Comparison of ENCODE assay signal across 28 cellular contexts in the genomic region with DNA sequence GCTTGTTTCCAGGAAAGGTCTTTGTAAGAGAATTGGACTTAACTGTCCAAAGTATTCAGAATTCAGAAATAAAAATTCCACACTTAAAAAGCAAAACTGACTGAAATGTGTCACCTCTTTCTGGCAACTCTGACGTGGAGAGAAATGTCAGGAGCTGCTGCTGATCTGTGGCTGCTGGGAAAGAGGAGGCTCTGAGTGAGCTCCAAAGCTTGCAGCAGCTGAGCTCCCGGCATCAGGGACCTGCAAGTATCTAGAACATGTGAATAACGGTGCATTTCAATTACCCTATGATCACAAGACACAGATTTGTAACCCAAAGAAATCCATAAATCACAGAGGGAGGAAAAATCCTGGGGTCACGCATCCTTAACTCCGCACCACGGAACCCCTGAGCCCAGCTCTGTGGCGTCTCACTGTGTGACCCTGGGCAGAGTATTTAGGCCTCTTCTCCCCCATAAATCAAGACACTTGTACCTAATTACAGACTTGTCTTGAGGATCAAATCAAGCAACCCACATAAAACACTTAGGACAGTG.
"Had no signal": no experiment of that assay in that cellular context is flagged by ENCODE, and none has a peak within 500 bp of the region (broad histone marks: within the 10 kb centered on the region; RNA-seq: fewer than 3 reads in every experiment).

No MANE protein-coding gene starts in this region.

- H3K27me3 Mint-ChIP-seq: stimulated activated naive CD8-positive, alpha-beta T cell treated with anti-CD3 and anti-CD28 coated beads, Interleukin-15, Interleukin-2, amounts not matched to agents 100 ng/mL and 50 ng/mL, for 24 hours had no signal

- H3K27ac ChIP-seq: ovary, parathyroid adenoma, psoas muscle, right lobe of liver, sigmoid colon, stomach, thoracic aorta, thyroid gland, tibial nerve, upper lobe of left lung, vagina had no signal

- H3K4me1 Mint-ChIP-seq: naive thymus-derived CD4-positive, alpha-beta T cell; natural killer cell; stimulated activated effector memory CD8-positive, alpha-beta T cell treated with anti-CD3 and anti-CD28 coated beads, Interleukin-12 subunit alpha, Interleukin-12 subunit beta, amount 100 ng/mL, for 72 hours; stimulated activated naive B cell treated with anti-CD40 and anti-IgM and Interleukin-4, amounts not matched to agents 10 μg/mL and 1 μg/mL and 100 μg/mL, for 72 hours had no signal

- H3K9me3 Mint-ChIP-seq: neural crest cell had no signal

- ATAC-seq: naive thymus-derived CD4-positive, alpha-beta T cell; natural killer cell; psoas muscle; right cardiac atrium; right lobe of liver; stimulated activated effector memory CD8-positive, alpha-beta T cell treated with anti-CD3 and anti-CD28 coated beads, Interleukin-12 subunit alpha, Interleukin-12 subunit beta, amount 100 ng/mL, for 72 hours; stimulated activated naive B cell treated with anti-CD40 and anti-IgM and Interleukin-4, amounts not matched to agents 10 μg/mL and 1 μg/mL and 100 μg/mL, for 72 hours had no signal

- H3K9ac ChIP-seq: parathyroid adenoma had no signal

- H3K27ac Mint-ChIP-seq: naive thymus-derived CD4-positive, alpha-beta T cell; natural killer cell; nephron; progenitor cell of endocrine pancreas; stimulated activated effector memory CD8-positive, alpha-beta T cell treated with anti-CD3 and anti-CD28 coated beads, Interleukin-12 subunit alpha, Interleukin-12 subunit beta, amount 100 ng/mL, for 72 hours; stimulated activated naive B cell treated with anti-CD40 and anti-IgM and Interleukin-4, amounts not matched to agents 10 μg/mL and 1 μg/mL and 100 μg/mL, for 72 hours; stimulated activated naive CD8-positive, alpha-beta T cell treated with anti-CD3 and anti-CD28 coated beads, Interleukin-15, Interleukin-2, amounts not matched to agents 100 ng/mL and 50 ng/mL, for 24 hours had no signal

- H3K4me1 ChIP-seq: parathyroid adenoma, psoas muscle, right lobe of liver, sigmoid colon, stomach, thyroid gland, tibial nerve, upper lobe of left lung, vagina had no signal

- H3K9me3 ChIP-seq: ovary, right lobe of liver, thoracic aorta, thyroid gland, vagina had no signal

- H3K4me3 Mint-ChIP-seq: naive thymus-derived CD4-positive, alpha-beta T cell; natural killer cell; nephron; neural crest cell; stimulated activated effector memory CD8-positive, alpha-beta T cell treated with anti-CD3 and anti-CD28 coated beads, Interleukin-12 subunit alpha, Interleukin-12 subunit beta, amount 100 ng/mL, for 72 hours; stimulated activated naive B cell treated with anti-CD40 and anti-IgM and Interleukin-4, amounts not matched to agents 10 μg/mL and 1 μg/mL and 100 μg/mL, for 72 hours; stimulated activated naive CD8-positive, alpha-beta T cell treated with anti-CD3 and anti-CD28 coated beads, Interleukin-15, Interleukin-2, amounts not matched to agents 100 ng/mL and 50 ng/mL, for 24 hours had no signal

- H2AFZ ChIP-seq: parathyroid adenoma had no signal

- DNase-seq: naive thymus-derived CD4-positive, alpha-beta T cell; natural killer cell; occipital lobe; ovary; posterior cingulate gyrus; psoas muscle; right cardiac atrium; right lobe of liver; sigmoid colon; small intestine; stimulated activated CD4-positive, alpha-beta T cell treated with anti-CD3 and anti-CD28 coated beads, Interleukin-15, amount 100 ng/mL, for 24 hours; stimulated activated CD4-positive, alpha-beta T cell treated with anti-CD3 and anti-CD28 coated beads, Interleukin-2, amount 100 ng/mL, for 24 hours; stimulated activated CD4-positive, alpha-beta T cell treated with anti-CD3 and anti-CD28 coated beads, Interleukin-2, amount 100 ng/mL, for 48 hours; stimulated activated CD4-positive, alpha-beta T cell treated with anti-CD3 and anti-CD28 coated beads, Interleukin-4, amount 100 ng/mL, for 24 hours; stimulated activated naive B cell treated with anti-CD40 and anti-IgM and Interleukin-4, amounts not matched to agents 10 μg/mL and 1 μg/mL and 100 μg/mL, for 72 hours; stimulated activated naive CD4-positive, alpha-beta T cell treated with Interleukin-2 at 50 U/mL for 16 hours; stomach; thyroid gland; upper lobe of left lung had no signal

- H3K27me3 ChIP-seq: ovary, right lobe of liver, thyroid gland, tibial nerve, upper lobe of left lung, vagina had no signal

- H3K4me3 ChIP-seq: ovary, psoas muscle, right lobe of liver, sigmoid colon, stomach, thoracic aorta, thyroid gland, tibial nerve, upper lobe of left lung, vagina had no signal

- H3K36me3 ChIP-seq: ovary, right lobe of liver, sigmoid colon, stomach, thoracic aorta, thyroid gland, tibial nerve, upper lobe of left lung, vagina had no signal

- H3K79me2 ChIP-seq: parathyroid adenoma had no signal

- H3K36me3 Mint-ChIP-seq: naive thymus-derived CD4-positive, alpha-beta T cell; natural killer cell; stimulated activated effector memory CD8-positive, alpha-beta T cell treated with anti-CD3 and anti-CD28 coated beads, Interleukin-12 subunit alpha, Interleukin-12 subunit beta, amount 100 ng/mL, for 72 hours; stimulated activated naive B cell treated with anti-CD40 and anti-IgM and Interleukin-4, amounts not matched to agents 10 μg/mL and 1 μg/mL and 100 μg/mL, for 72 hours had no signal
